13 cellular contexts compared by ENCODE assay signal in the genomic region with DNA sequence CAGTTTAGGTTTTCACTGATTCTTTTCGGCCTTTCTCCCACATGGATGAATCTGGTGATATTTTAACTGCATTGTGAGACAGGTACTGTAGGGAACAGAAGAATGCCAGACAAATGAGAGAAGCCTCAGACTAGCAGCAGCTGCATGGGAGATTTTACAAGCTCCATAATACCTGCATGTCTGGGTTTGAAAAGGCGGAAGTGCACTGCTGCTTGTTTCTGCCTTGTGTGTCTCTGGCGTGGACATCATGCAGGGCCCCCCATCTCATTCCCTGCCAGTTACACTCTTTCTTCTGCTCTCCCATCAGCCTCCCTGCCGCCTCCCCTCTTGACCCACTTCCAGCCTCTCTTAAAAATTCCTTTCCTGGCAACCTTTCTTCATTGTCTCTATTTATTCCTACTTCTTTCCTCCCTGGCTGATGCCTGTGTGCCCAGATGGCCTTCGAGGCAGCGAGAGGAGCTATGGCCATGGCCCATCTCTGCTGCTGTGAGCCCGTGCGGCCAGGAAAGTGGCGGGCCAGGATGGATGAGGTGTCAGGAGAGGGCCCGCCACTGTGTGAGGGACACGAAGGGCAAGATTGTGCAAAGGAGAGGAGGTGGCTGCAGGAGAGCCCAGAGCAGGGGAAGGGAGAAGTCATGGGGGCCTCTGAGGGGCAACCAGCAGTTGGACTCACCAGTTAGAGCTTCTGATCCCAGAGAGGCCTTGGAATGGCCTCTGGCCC. TPM values are rescaled to one million over a fixed set of nuclear protein-coding genes. Genes with fewer than 3 reads are reported as not detected.
DNase-seq lines count a peak whose midpoint lies in the region; ATAC-seq and TF ChIP-seq lines count a peak whose summit lies in the region.
"Had no signal": no experiment of that assay in that cellular context is flagged by ENCODE, and none has a peak within 500 bp of the region (broad histone marks: within the 10 kb centered on the region; RNA-seq: fewer than 3 reads in every experiment).

No MANE protein-coding gene starts in this region.

- H3K27me3 ChIP-seq in foreskin keratinocyte (no peaks in the 10 kb centered on the region), muscle layer of colon (ENCODE audit: control insufficient read depth in 1 of 2, insufficient read depth in 2 of 2, low read length in 2 of 2) (no peaks in the 10 kb centered on the region), thyroid gland (no peaks in the 10 kb centered on the region), A673 (replicated peaks; ENCODE audit: insufficient read depth, low read depth, low read length, poor library complexity) (no peaks in the 10 kb centered on the region)
- H3K27me3 ChIP-seq: SJCRH30 had no signal

- ATAC-seq in foreskin keratinocyte, result peak; percentile 11
- no peak for ATAC-seq in activated naive CD4-positive, alpha-beta T cell treated with anti-CD3 and anti-CD28 coated beads, Interleukin-2, amount 50 U/mL, for 72 hours
- no peak for ATAC-seq in GM21423 (IDR thresholded peaks at IDR 0.05; ENCODE audit: unreplicated experiment)
- ATAC-seq: CD8-positive, alpha-beta T cell had no signal

- H3K9me3 ChIP-seq in muscle layer of colon (ENCODE audit: low read length) (no peaks in the 10 kb centered on the region), thyroid gland (no peaks in the 10 kb centered on the region), A673 (ENCODE audit: low read depth, low read length, poor library complexity, severe bottlenecking) (no peaks in the 10 kb centered on the region)
- H3K9me3 ChIP-seq: SJCRH30, thoracic aorta had no signal

- no peaks in the 10 kb centered on the region for H3K36me3 Mint-ChIP-seq in activated naive CD4-positive, alpha-beta T cell treated with anti-CD3 and anti-CD28 coated beads, Interleukin-2, amount 50 U/mL, for 72 hours
- H3K36me3 Mint-ChIP-seq: CD8-positive, alpha-beta T cell had no signal

- CTCF ChIA-PET in A673 (lab: Charles Lee), result no interaction called here

- H3K27ac Mint-ChIP-seq in activated naive CD4-positive, alpha-beta T cell treated with anti-CD3 and anti-CD28 coated beads, Interleukin-2, amount 50 U/mL, for 72 hours, result no peak overlapping the region
- H3K27ac Mint-ChIP-seq: CD8-positive, alpha-beta T cell had no signal

- POLR2A ChIA-PET in A673 (lab: Charles Lee; ENCODE audit: low non-redundant PET), result no interaction called here

- H3K27ac ChIP-seq in VCaP (peak overlapping the region; percentile 4; the same call in 1 of the 2 replicates), foreskin keratinocyte (no peak overlapping the region), muscle layer of colon (ENCODE audit: low read depth, low read length) (peak overlapping the region; percentile 68), thyroid gland (peak overlapping the region; percentile 72 to 95 (median 92)), A673 (ENCODE audit: low read depth, low read length, poor library complexity, severe bottlenecking) (no peak overlapping the region)
- H3K27ac ChIP-seq: SJCRH30, thoracic aorta had no signal

- H3K4me3 ChIP-seq in muscle layer of colon (ENCODE audit: low read depth in 1 of 2, low read length in 2 of 2), result no peak overlapping the region
- H3K4me3 ChIP-seq in thyroid gland (replicated peaks in 1 of 3), result no peak overlapping the region
- H3K4me3 ChIP-seq in A673 (ENCODE audit: low read depth, low read length, poor library complexity, severe bottlenecking), result no peak overlapping the region
- H3K4me3 ChIP-seq: SJCRH30, thoracic aorta had no signal

- H3K9ac ChIP-seq in muscle layer of colon (ENCODE audit: low read length), result no peak overlapping the region

- H3K36me3 ChIP-seq in muscle layer of colon (ENCODE audit: insufficient read depth, low read length) (peaks cover 23% of the 10 kb centered on the region), thyroid gland (no peaks in the 10 kb centered on the region), A673 (ENCODE audit: insufficient read depth, low read length, poor library complexity, severe bottlenecking) (no peaks in the 10 kb centered on the region)
- H3K36me3 ChIP-seq: SJCRH30 had no signal

- intact Hi-C loops in thyroid gland (cut with DNase I) (no loop called here), A673 (cut with micrococcal nuclease; ENCODE audit: unreplicated experiment) (no loop called here)

- no peaks in the 10 kb centered on the region for H3K9me3 Mint-ChIP-seq in activated naive CD4-positive, alpha-beta T cell treated with anti-CD3 and anti-CD28 coated beads, Interleukin-2, amount 50 U/mL, for 72 hours
- H3K9me3 Mint-ChIP-seq: CD8-positive, alpha-beta T cell had no signal

- TF ChIP-seq CTCF in VCaP (conservative IDR thresholded peaks at IDR 0.05) (no peak), foreskin keratinocyte (conservative IDR thresholded peaks at IDR 0.05) (no peak), thyroid gland (IDR thresholded peaks at IDR 0.05) (no peak), A673 (conservative IDR thresholded peaks at IDR 0.05; ENCODE audit: low read depth, low read length) (no peak)

- TF ChIP-seq POLR2A in thyroid gland (IDR thresholded peaks at IDR 0.05), result no peak

- BruUV-seq in A673 (replicated peaks; lab: Mats Ljungman, UMichigan), result no TSS peak

- WGBS in thyroid gland, 2 donors, result 48 to 53% methylated on average over 11 of the region's 11 CpGs

- H3K4me1 ChIP-seq in foreskin keratinocyte (no peaks in the 10 kb centered on the region), muscle layer of colon (ENCODE audit: insufficient read depth, low read length) (peaks cover 16% of the 10 kb centered on the region), thyroid gland (peaks cover 73 to 76% of the 10 kb centered on the region in 2 donors), A673 (ENCODE audit: insufficient read depth, low read length, poor library complexity, severe bottlenecking) (no peaks in the 10 kb centered on the region)
- H3K4me1 ChIP-seq: SJCRH30 had no signal

- DNase-seq in foreskin keratinocyte (no peak), thyroid gland (peak; percentile 44 to 49), occipital lobe (lab: John Stamatoyannopoulos, UW) (no peak), A673 (ENCODE audit: low spot score) (no peak)
- no peak for DNase-seq in activated naive CD4-positive, alpha-beta T cell treated with anti-CD3 and anti-CD28 coated beads, Interleukin-2, amount 50 U/mL, for 72 hours (ENCODE audit: low spot score in 2 of 2)
- DNase-seq: activated CD8-positive, alpha-beta memory T cell treated with anti-CD3 and anti-CD28 coated beads, Interleukin-2, amount 50 U/mL, for 48 hours; CD8-positive, alpha-beta T cell; dermis blood vessel endothelial cell; SJCRH30 had no signal

RNA-seq across cellular contexts. Expression of a gene that starts 33.8 kb away (rescaled TPM):
- 26.1 and 31.8 TPM in 2 replicates for total RNA-seq in foreskin keratinocyte
- 31.7 and 35.0 TPM in 2 replicates for polyA plus RNA-seq in foreskin keratinocyte
- 10 to 100 TPM; 42.5 to 75.8 (median 54.3) TPM for total RNA-seq in thyroid gland
- 6.1 TPM for total RNA-seq in occipital lobe
- 10 to 100 TPM; 21.9 to 36.5 TPM for total RNA-seq in activated naive CD4-positive, alpha-beta T cell treated with anti-CD3 and anti-CD28 coated beads, Interleukin-2, amount 50 U/mL, for 72 hours
- 22.4 and 33.7 TPM in 2 replicates for total RNA-seq in A673 (2021)

Comparison
In these comparisons a context has a peak if more than half of its experiments do, and no peak if none do; other contexts are left out.
1. H3K27ac ChIP-seq: peak in VCaP (single experiment), muscle layer of colon (single experiment) and thyroid gland (3 of 3); none in foreskin keratinocyte (single experiment) and A673 (single experiment).
2. DNase-seq: peak in thyroid gland (2 of 2); none in foreskin keratinocyte (0 of 2), occipital lobe (single experiment), activated naive CD4-positive, alpha-beta T cell treated with anti-CD3 and anti-CD28 coated beads, Interleukin-2, amount 50 U/mL, for 72 hours (0 of 2) and A673 (single experiment).